In genomic region chr17:2396192-2396567, GRCh38 we compare ENCODE assay signal across 8 cellular contexts. TPM values are rescaled to one million over a fixed set of nuclear protein-coding genes. Genes with fewer than 3 reads are reported as not detected.
DNase-seq lines count a peak whose midpoint lies in the region; ATAC-seq, FAIRE-seq and TF ChIP-seq lines count a peak whose summit lies in the region.

No MANE protein-coding gene starts in this region.

- POLR2A ChIA-PET in OCI-LY7 (lab: Charles Lee) = no interaction called here
- POLR2A ChIA-PET in endothelial cell of umbilical vein (lab: Charles Lee) = no interaction called here

- ATAC-seq in pancreas (no peak), GM21515 (IDR thresholded peaks at IDR 0.05; ENCODE audit: unreplicated experiment) (no peak), omental fat pad (ENCODE audit: low FRiP score) (no peak), HG02759 (IDR thresholded peaks at IDR 0.05; ENCODE audit: unreplicated experiment) (no peak)

- peak overlapping the region; percentile 94 for H3K4me3 Mint-ChIP-seq in Calu3 (ENCODE audit: low read depth, unreplicated experiment)

- TF ChIP-seq CTCF in Calu3 (IDR thresholded peaks at IDR 0.05; ENCODE audit: unreplicated experiment) (no peak), OCI-LY7 (conservative IDR thresholded peaks at IDR 0.05; ENCODE audit: low read length) (no peak), endothelial cell of umbilical vein (IDR thresholded peaks at IDR 0.05; ENCODE audit: extremely low read depth in 1 of 2, insufficient read depth in 1 of 2, low read depth in 1 of 2, low read length in 2 of 2) (no peak), pancreas (IDR thresholded peaks at IDR 0.05) (no peak), omental fat pad (IDR thresholded peaks at IDR 0.05) (no peak)

- WGBS in pancreas, 2 donors = 53 to 56% methylated on average over 7 of the region's 7 CpGs

- no peaks in the 10 kb centered on the region for H3K9me3 ChIP-seq in OCI-LY7 (ENCODE audit: low read length)
- H3K9me3 ChIP-seq in endothelial cell of umbilical vein (replicated peaks; ENCODE audit: control insufficient read depth, insufficient read depth, low read length) = no peaks in the 10 kb centered on the region
- no peaks in the 10 kb centered on the region for H3K9me3 ChIP-seq in pancreas

- H3K27ac ChIP-seq in OCI-LY7 (ENCODE audit: low read depth, low read length, poor library complexity, severe bottlenecking) (no peak overlapping the region), endothelial cell of umbilical vein (ENCODE audit: insufficient read depth, low read depth, low read length) (peak overlapping the region; percentile 63), pancreas (peak overlapping the region; percentile 88 to 99 (median 98))

- CTCF ChIA-PET in Calu3 (lab: Charles Lee) (no interaction called here), OCI-LY7 (lab: Charles Lee; ENCODE audit: unreplicated experiment) (interaction anchor here (1.5 kb wide), 1 partner anchor 13 kb away, joined by 6 read pairs; no protein-coding TSS in a partner anchor), endothelial cell of umbilical vein (lab: Charles Lee) (interaction anchor here (1.1 kb wide), 1 partner anchor 14 kb away, joined by 12 read pairs; no protein-coding TSS in a partner anchor)

- H3K36me3 Mint-ChIP-seq in Calu3 (ENCODE audit: insufficient read depth, unreplicated experiment) = peaks cover 93% of the 10 kb centered on the region

- H3K4me1 ChIP-seq in OCI-LY7 (ENCODE audit: insufficient read depth, low read length, poor library complexity, severe bottlenecking) (peaks cover 46% of the 10 kb centered on the region), endothelial cell of umbilical vein (ENCODE audit: control insufficient read depth, extremely low read depth, insufficient read depth, low read length) (peaks cover 45% of the 10 kb centered on the region), pancreas (peaks cover 39 to 53% (median 52%) of the 10 kb centered on the region in 3 donors)

- H3K36me3 ChIP-seq in OCI-LY7 (ENCODE audit: insufficient read depth, low read length) (0 out of 2 replicates have a peak, but pooled peaks cover 2% of the 10 kb centered on the region), endothelial cell of umbilical vein (ENCODE audit: control insufficient read depth in 2 of 2, extremely low read depth in 1 of 2, insufficient read depth in 2 of 2, low read length in 2 of 2) (no peaks in the 10 kb centered on the region), pancreas (no peaks in the 10 kb centered on the region)

- dilution Hi-C loops in endothelial cell of umbilical vein (cut with MboI; ENCODE audit: extremely low pct_ligation_motif_present, low sequenced_read_pairs) = no loop called here

- H3K27me3 Mint-ChIP-seq in Calu3 (ENCODE audit: unreplicated experiment) = no peaks in the 10 kb centered on the region

- peak overlapping the region; percentile 37 for H3K9ac ChIP-seq in endothelial cell of umbilical vein (replicated peaks; ENCODE audit: extremely low read depth, insufficient read depth, low read length)

- H3K79me2 ChIP-seq in OCI-LY7 (ENCODE audit: insufficient read depth, low read depth, low read length) = peaks cover 9% of the 10 kb centered on the region; the same call in 1 of the 2 replicates
- peaks cover 24% of the 10 kb centered on the region for H3K79me2 ChIP-seq in endothelial cell of umbilical vein (ENCODE audit: control insufficient read depth, insufficient read depth, low read length)

- no peak for TF ChIP-seq POLR2A in endothelial cell of umbilical vein (IDR thresholded peaks at IDR 0.05; ENCODE audit: low read depth, low read length)

- H3K9me1 ChIP-seq in endothelial cell of umbilical vein (replicated peaks; ENCODE audit: control insufficient read depth, extremely low read depth, insufficient read depth, low read length) = no peaks in the 10 kb centered on the region

- intact Hi-C loops in Calu3 (cut with micrococcal nuclease; ENCODE audit: unreplicated experiment) = loop anchor here (2.0 kb wide), 1 partner anchor 21 kb away; no protein-coding TSS in a partner anchor
- intact Hi-C loops in OCI-LY7 (cut with micrococcal nuclease; ENCODE audit: unreplicated experiment) = no loop called here
- intact Hi-C loops in endothelial cell of umbilical vein (cut with micrococcal nuclease) = loop anchor here (1.0 kb wide), 1 partner anchor 14 kb away; no protein-coding TSS in a partner anchor
- intact Hi-C loops in pancreas (cut with DNase I) = no loop called here

- no peak for DNase-seq in Calu3
- no peak for DNase-seq in OCI-LY7 (ENCODE audit: low spot score)
- no peak for DNase-seq in endothelial cell of umbilical vein (ENCODE audit: low read depth, low spot score)
- DNase-seq in pancreas = peak in 2 of 6 donors; percentile 15 to 59
- DNase-seq in omental fat pad (ENCODE audit: low spot score) = no peak
- DNase-seq in NCI-H226 = no peak

- H3K9me2 ChIP-seq in OCI-LY7 (ENCODE audit: insufficient read depth, low read length) = no peaks in the 10 kb centered on the region

- H2AFZ ChIP-seq in OCI-LY7 (ENCODE audit: low read length) (no peak overlapping the region; the same call in 1 of the 2 replicates), endothelial cell of umbilical vein (ENCODE audit: low read depth, low read length) (no peak overlapping the region)

- H3K4me2 ChIP-seq in OCI-LY7 (ENCODE audit: low read length) = peak overlapping the region; percentile 63
- H3K4me2 ChIP-seq in endothelial cell of umbilical vein (ENCODE audit: insufficient read depth, low read length) = peak overlapping the region; percentile 10

- peak; percentile 40 for FAIRE-seq in endothelial cell of umbilical vein (lab: Jason Lieb, UNC)
- FAIRE-seq in pancreas (lab: Jason Lieb, UNC) = no peak

- H4K20me1 ChIP-seq in OCI-LY7 (ENCODE audit: insufficient read depth, low read length) (no peaks in the 10 kb centered on the region), endothelial cell of umbilical vein (replicated peaks; ENCODE audit: control insufficient read depth, extremely low read depth, insufficient read depth, low read length) (no peaks in the 10 kb centered on the region)

- BruUV-seq in Calu3 (replicated peaks; lab: Mats Ljungman, UMichigan) = no TSS peak
- BruUV-seq in OCI-LY7 (replicated peaks; lab: Mats Ljungman, UMichigan) = no TSS peak
- BruUV-seq in endothelial cell of umbilical vein (replicated peaks; lab: Mats Ljungman, UMichigan) = no TSS peak

- peaks cover 30% of the 10 kb centered on the region for H3K4me1 Mint-ChIP-seq in Calu3 (ENCODE audit: low read depth, unreplicated experiment)

- H3K27me3 ChIP-seq in endothelial cell of umbilical vein (ENCODE audit: control insufficient read depth in 2 of 2, insufficient read depth in 2 of 2, low read length in 2 of 2) = no peaks in the 10 kb centered on the region
- no peaks in the 10 kb centered on the region for H3K27me3 ChIP-seq in pancreas

- peak overlapping the region; percentile 57 for H3K27ac Mint-ChIP-seq in Calu3 (ENCODE audit: unreplicated experiment)

- H3K4me3 ChIP-seq in OCI-LY7 (ENCODE audit: low read depth, low read length, poor library complexity, severe bottlenecking) (peak overlapping the region; percentile 31), endothelial cell of umbilical vein (replicated peaks in 1 of 3; ENCODE audit: insufficient read depth in 1 of 3, low read depth in 1 of 3, low read length in 3 of 3) (peak overlapping the region in 1 of 3 experiments; percentile 16), pancreas (peak overlapping the region in 2 of 4 donors; percentile 13 to 38)

- no peaks in the 10 kb centered on the region for H3K9me3 Mint-ChIP-seq in Calu3 (ENCODE audit: low read depth, unreplicated experiment)

RNA-seq across cellular contexts. Expression of gene MNT, which starts 4.7 kb away (rescaled TPM):
- total RNA-seq in Calu3 (2022) (32.1 and 34.8 TPM in 2 replicates), OCI-LY7 (2022) (58.7 and 60.0 TPM in 2 replicates), endothelial cell of umbilical vein (21.6 TPM in 2 replicates), pancreas (10 to 100 TPM in 4 of 6 donors, 1 to 10 TPM in 2; 8.7 to 15.8 (median 10.3) TPM), omental fat pad (10 to 100 TPM; 11.9 to 23.2 (median 18.5) TPM)
- 17.7 and 22.2 TPM in 2 replicates for total RNA-seq in OCI-LY7 (2014; rRNA removed; shearing (Covaris generic))
- polyA plus RNA-seq in endothelial cell of umbilical vein (4.1 and 6.6 TPM in 2 replicates), pancreas (10 to 100 TPM in 1 of 2 donors, 1 to 10 TPM in 1; 9.6 to 15.3 TPM)
- 3.1 and 3.8 TPM in 2 replicates for polyA plus RNA-seq in endothelial cell of umbilical vein (2011; cell fraction: cytosol; rRNA removed)
- 16.3 and 21.0 TPM in 2 replicates for polyA plus RNA-seq in endothelial cell of umbilical vein (2011; cell fraction: nucleus; rRNA removed)
- 8.5 and 13.1 TPM in 2 replicates for polyA plus RNA-seq in endothelial cell of umbilical vein (2012)
- polyA minus RNA-seq in endothelial cell of umbilical vein = 5.5 and 8.6 TPM in 2 replicates
- polyA minus RNA-seq in endothelial cell of umbilical vein (2011; cell fraction: cytosol; rRNA and poly(A)+ RNA removed) = 7.8 TPM
- 7.6 and 17.2 TPM in 2 replicates for polyA minus RNA-seq in endothelial cell of umbilical vein (2011; cell fraction: nucleus; rRNA and poly(A)+ RNA removed)

RNA-seq across cellular contexts. Expression of gene SGSM2, which starts 58.9 kb away (rescaled TPM):
- 50.3 and 54.9 TPM in 2 replicates for total RNA-seq in Calu3 (2022)
- 38.4 and 44.0 TPM in 2 replicates for total RNA-seq in OCI-LY7 (2014; rRNA removed; shearing (Covaris generic))
- 49.0 and 50.6 TPM in 2 replicates for total RNA-seq in OCI-LY7 (2022)
- 61.6 and 64.3 TPM in 2 replicates for total RNA-seq in endothelial cell of umbilical vein
- 94.5 and 122 TPM in 2 replicates for polyA plus RNA-seq in endothelial cell of umbilical vein
- polyA plus RNA-seq in endothelial cell of umbilical vein (2011; cell fraction: cytosol; rRNA removed) = 36.9 and 56.4 TPM in 2 replicates
- 460 and 617 TPM in 2 replicates for polyA plus RNA-seq in endothelial cell of umbilical vein (2011; cell fraction: nucleus; rRNA removed)
- polyA plus RNA-seq in endothelial cell of umbilical vein (2012) = 51.1 and 66.4 TPM in 2 replicates
- polyA minus RNA-seq in endothelial cell of umbilical vein = 49.9 and 66.8 TPM in 2 replicates
- 8.0 TPM for polyA minus RNA-seq in endothelial cell of umbilical vein (2011; cell fraction: cytosol; rRNA and poly(A)+ RNA removed)
- 53.6 and 75.9 TPM in 2 replicates for polyA minus RNA-seq in endothelial cell of umbilical vein (2011; cell fraction: nucleus; rRNA and poly(A)+ RNA removed)
- total RNA-seq in pancreas = 10 to 100 TPM; 17.6 to 34.6 (median 24.5) TPM
- 100 to 1,000 TPM; 152 to 153 TPM for polyA plus RNA-seq in pancreas
- total RNA-seq in omental fat pad = 10 to 100 TPM; 30.8 to 50.7 (median 39.8) TPM

RNA-seq across cellular contexts. Expression of gene TSR1, which starts 59.9 kb away (rescaled TPM):
- total RNA-seq in Calu3 (2022) = 34.3 and 36.2 TPM in 2 replicates
- 71.4 and 85.8 TPM in 2 replicates for total RNA-seq in OCI-LY7 (2014; rRNA removed; shearing (Covaris generic))
- total RNA-seq in OCI-LY7 (2022) = 48.1 and 58.7 TPM in 2 replicates
- 35.0 and 39.9 TPM in 2 replicates for total RNA-seq in endothelial cell of umbilical vein
- 5.0 and 6.2 TPM in 2 replicates for polyA plus RNA-seq in endothelial cell of umbilical vein
- 11.3 and 11.9 TPM in 2 replicates for polyA plus RNA-seq in endothelial cell of umbilical vein (2011; cell fraction: cytosol; rRNA removed)
- polyA plus RNA-seq in endothelial cell of umbilical vein (2011; cell fraction: nucleus; rRNA removed) = 26.3 and 31.0 TPM in 2 replicates
- polyA plus RNA-seq in endothelial cell of umbilical vein (2012) = 29.8 and 40.8 TPM in 2 replicates
- 18.7 and 20.1 TPM in 2 replicates for polyA minus RNA-seq in endothelial cell of umbilical vein
- polyA minus RNA-seq in endothelial cell of umbilical vein (2011; cell fraction: cytosol; rRNA and poly(A)+ RNA removed) = 30.8 TPM
- 20.0 and 21.3 TPM in 2 replicates for polyA minus RNA-seq in endothelial cell of umbilical vein (2011; cell fraction: nucleus; rRNA and poly(A)+ RNA removed)
- total RNA-seq in pancreas = 10 to 100 TPM in 4 of 6 donors, 1 to 10 TPM in 2; 8.3 to 17.3 (median 13.6) TPM
- polyA plus RNA-seq in pancreas = 10 to 100 TPM; 10.7 to 10.8 TPM
- total RNA-seq in omental fat pad = 100 to 1,000 TPM in 1 of 4 donors, 10 to 100 TPM in 3; 31.6 to 124 (median 40.8) TPM

Comparison
In these comparisons a context has a peak if more than half of its experiments do, and no peak if none do; other contexts are left out.
1. intact Hi-C loops: an anchor here in Calu3 (2.0 kb wide) and endothelial cell of umbilical vein (1.0 kb wide); none called in OCI-LY7 and pancreas.